In genomic region chrY:8442097-8442496, GRCh38 we compare ENCODE assay signal across 26 cellular contexts.
"Had no signal": no experiment of that assay in that cellular context is flagged by ENCODE, and none has a peak within 500 bp of the region (broad histone marks: within the 10 kb centered on the region; RNA-seq: fewer than 3 reads in every experiment).

No MANE protein-coding gene starts in this region.

- H3K4me1 ChIP-seq: stomach, suprapubic skin, testis, thyroid gland, tibial artery, tibial nerve, transverse colon, upper lobe of left lung, upper lobe of right lung, uterus, vagina had no signal

- H3K27ac ChIP-seq: stomach, suprapubic skin, testis, thoracic aorta, thyroid gland, tibial artery, tibial nerve, transverse colon, upper lobe of left lung, upper lobe of right lung, uterus, vagina had no signal

- H3K9me3 ChIP-seq: stomach, suprapubic skin, testis, thoracic aorta, thyroid gland, tibial artery, tibial nerve, transverse colon, upper lobe of left lung, upper lobe of right lung, uterus, vagina had no signal

- H3K36me3 ChIP-seq: stomach, suprapubic skin, thoracic aorta, thyroid gland, tibial artery, tibial nerve, transverse colon, upper lobe of left lung, upper lobe of right lung, uterus, vagina had no signal

- FAIRE-seq: urothelium cell line had no signal

- H3K4me3 ChIP-seq: stomach, suprapubic skin, testis, thoracic aorta, thyroid gland, tibial artery, tibial nerve, transverse colon, upper lobe of left lung, upper lobe of right lung, uterus, vagina had no signal

- DNase-seq: stimulated activated CD4-positive, alpha-beta T cell treated with anti-CD3 and anti-CD28 coated beads, Interleukin-2, amount 100 ng/mL, for 48 hours; stimulated activated CD4-positive, alpha-beta T cell treated with anti-CD3 and anti-CD28 coated beads, Interleukin-4, amount 100 ng/mL, for 1 hour; stimulated activated CD4-positive, alpha-beta T cell treated with anti-CD3 and anti-CD28 coated beads, Interleukin-4, amount 100 ng/mL, for 24 hours; stimulated activated CD4-positive, alpha-beta T cell treated with anti-CD3 and anti-CD28 coated beads, Interleukin-4, amount 100 ng/mL, for 4 hours; stimulated activated CD8-positive, alpha-beta memory T cell treated with anti-CD3 and anti-CD28 coated beads, Interleukin-4, amount 100 ng/mL, for 48 hours; stimulated activated naive B cell treated with anti-CD40 and anti-IgM and Interleukin-4, amounts not matched to agents 10 μg/mL and 1 μg/mL and 100 μg/mL, for 72 hours; stimulated activated naive CD4-positive, alpha-beta T cell; stimulated activated naive CD4-positive, alpha-beta T cell treated with Interleukin-2 at 50 U/mL for 16 hours; stimulated activated naive CD8-positive, alpha-beta T cell treated with anti-CD3 and anti-CD28 coated beads, Interleukin-15, amount 100 ng/mL, for 72 hours; stimulated activated naive CD8-positive, alpha-beta T cell treated with anti-CD3 and anti-CD28 coated beads, Interleukin-15, Interleukin-2, amounts not matched to agents 100 U/mL and 50 U/mL, for 24 hours; stomach; substantia nigra; testis; thyroid gland; tibial artery; transverse colon; upper lobe of left lung; upper lobe of right lung; uterus had no signal

- H3K27me3 ChIP-seq: stomach, suprapubic skin, testis, thyroid gland, tibial artery, tibial nerve, transverse colon, upper lobe of left lung, upper lobe of right lung, uterus, vagina had no signal

- ATAC-seq: stimulated activated effector memory CD8-positive, alpha-beta T cell treated with anti-CD3 and anti-CD28 coated beads, Interleukin-12 subunit alpha, Interleukin-12 subunit beta, amount 100 ng/mL, for 72 hours; stimulated activated memory B cell treated with anti-CD40 and anti-IgM and Interleukin-4, amounts not matched to agents 10 μg/mL and 1 μg/mL and 100 μg/mL, for 72 hours; stimulated activated naive B cell treated with anti-CD40 and anti-IgM and Interleukin-4, amounts not matched to agents 10 μg/mL and 1 μg/mL and 100 μg/mL, for 72 hours; stimulated activated naive CD8-positive, alpha-beta T cell treated with anti-CD3 and anti-CD28 coated beads, Interleukin-15, amount 100 ng/mL, for 72 hours; stimulated activated naive CD8-positive, alpha-beta T cell treated with anti-CD3 and anti-CD28 coated beads, Interleukin-15, Interleukin-2, amounts not matched to agents 100 U/mL and 50 U/mL, for 24 hours; upper lobe of right lung had no signal
